ENCODE assay signal across 19 cellular contexts in genomic region chr12:22935501-22935900, GRCh38.
DNase-seq lines count a peak whose midpoint lies in the region; ATAC-seq, FAIRE-seq and TF ChIP-seq lines count a peak whose summit lies in the region.
"Had no signal": no experiment of that assay in that cellular context is flagged by ENCODE, and none has a peak within 500 bp of the region (broad histone marks: within the 10 kb centered on the region; RNA-seq: fewer than 3 reads in every experiment).

No MANE protein-coding gene starts in this region.

- no peaks in the 10 kb centered on the region for H3K36me3 ChIP-seq in A673 (ENCODE audit: insufficient read depth, low read length, poor library complexity, severe bottlenecking)
- no peaks in the 10 kb centered on the region for H3K36me3 ChIP-seq in astrocyte (ENCODE audit: insufficient read depth, low read length)
- H3K36me3 ChIP-seq: spleen had no signal

- H4K20me1 ChIP-seq in astrocyte (ENCODE audit: insufficient read depth, low read length), result no peaks in the 10 kb centered on the region

- intact Hi-C loops in A673 (cut with micrococcal nuclease; ENCODE audit: unreplicated experiment), result no loop called here

- H3K27me3 Mint-ChIP-seq in astrocyte (ENCODE audit: low read depth, unreplicated experiment), result no peaks in the 10 kb centered on the region

- peak overlapping the region; percentile 75 for H3K4me2 ChIP-seq in astrocyte (ENCODE audit: low read length)
- H3K4me2 ChIP-seq: hepatocyte had no signal

- H3K27ac Mint-ChIP-seq in astrocyte (ENCODE audit: unreplicated experiment), result no peak overlapping the region

- TF ChIP-seq CTCF in A673 (conservative IDR thresholded peaks at IDR 0.05; ENCODE audit: low read depth, low read length) (no peak), astrocyte (IDR thresholded peaks at IDR 0.05; ENCODE audit: insufficient read depth, low read depth, low read length) (no peak)

- H3K4me3 Mint-ChIP-seq in astrocyte (ENCODE audit: unreplicated experiment), result no peak overlapping the region

- H3K27ac ChIP-seq in A673 (ENCODE audit: low read depth, low read length, poor library complexity, severe bottlenecking) (no peak overlapping the region), astrocyte (ENCODE audit: low read depth, low read length) (no peak overlapping the region)
- H3K27ac ChIP-seq: hepatocyte, spleen had no signal

- no TSS peak for BruUV-seq in A673 (replicated peaks; lab: Mats Ljungman, UMichigan)

- ATAC-seq in HG03521 (IDR thresholded peaks at IDR 0.05; ENCODE audit: unreplicated experiment), result no peak
- ATAC-seq: esophagus mucosa, PC-3 had no signal

- H3K4me1 ChIP-seq in A673 (ENCODE audit: insufficient read depth, low read length, poor library complexity, severe bottlenecking) (peaks cover 17% of the 10 kb centered on the region), astrocyte (ENCODE audit: insufficient read depth, low read length) (peaks cover 4% of the 10 kb centered on the region)
- H3K4me1 ChIP-seq: spleen had no signal

- H3K9me3 ChIP-seq in A673 (ENCODE audit: low read depth, low read length, poor library complexity, severe bottlenecking) (no peaks in the 10 kb centered on the region), astrocyte (ENCODE audit: insufficient read depth, low read depth, low read length) (no peaks in the 10 kb centered on the region)

- no peaks in the 10 kb centered on the region for H3K79me2 ChIP-seq in astrocyte (ENCODE audit: insufficient read depth, low read length)
- H3K79me2 ChIP-seq: hepatocyte had no signal

- peaks cover 71% of the 10 kb centered on the region for H3K27me3 ChIP-seq in A673 (replicated peaks; ENCODE audit: insufficient read depth, low read depth, low read length, poor library complexity)
- H3K27me3 ChIP-seq in astrocyte (ENCODE audit: insufficient read depth, low read length), result no peaks in the 10 kb centered on the region
- H3K27me3 ChIP-seq: hepatocyte, spleen had no signal

- H2AFZ ChIP-seq in astrocyte (ENCODE audit: low read depth, low read length), result peak overlapping the region; percentile 51
- H2AFZ ChIP-seq: hepatocyte had no signal

- no peak for FAIRE-seq in astrocyte (lab: Jason Lieb, UNC)

- no peaks in the 10 kb centered on the region for H3K9me3 Mint-ChIP-seq in astrocyte (ENCODE audit: unreplicated experiment)

- no peaks in the 10 kb centered on the region for H3K4me1 Mint-ChIP-seq in astrocyte (ENCODE audit: low read depth, unreplicated experiment)

- POLR2A ChIA-PET in A673 (lab: Charles Lee; ENCODE audit: low non-redundant PET), result no interaction called here

- H3K4me3 ChIP-seq in A673 (ENCODE audit: low read depth, low read length, poor library complexity, severe bottlenecking) (peak overlapping the region; percentile 29), astrocyte (ENCODE audit: insufficient read depth, low read depth, low read length) (peak overlapping the region; percentile 50)
- H3K4me3 ChIP-seq: hepatocyte, spleen had no signal

- no peaks in the 10 kb centered on the region for H3K36me3 Mint-ChIP-seq in astrocyte (ENCODE audit: low read depth, unreplicated experiment)

- peak; percentile 64 for DNase-seq in A673 (ENCODE audit: low spot score)
- DNase-seq in LHCN-M2 (ENCODE audit: low read depth), result peak; percentile 47
- DNase-seq in astrocyte (ENCODE audit: low read depth), result no peak
- DNase-seq in fibroblast of peridontal ligament (ENCODE audit: extremely low read depth), result peak; percentile 67
- no peak for DNase-seq in DMS153 (lab: John Stamatoyannopoulos, UW)
- no peak for DNase-seq in A172 (ENCODE audit: low spot score)
- no peak for DNase-seq in stimulated activated CD4-positive, alpha-beta T cell treated with anti-CD3 and anti-CD28 coated beads, Interleukin-4, amount 100 ng/mL, for 1 hour
- DNase-seq: amniotic stem cell; COR-L47; GF-D8; KG1; kidney glomerular epithelial cell; NCI-H510A treated with DMSO at 0.1 percent for 48 hours; PC-3; spleen; stimulated activated naive CD4-positive, alpha-beta T cell treated with Interleukin-2 at 50 U/mL for 16 hours had no signal

- CTCF ChIA-PET in A673 (lab: Charles Lee), result no interaction called here

- H3K9ac ChIP-seq in astrocyte (ENCODE audit: low read length), result peak overlapping the region; percentile 33

Comparison
In these comparisons a context has a peak if more than half of its experiments do, and no peak if none do; other contexts are left out.
1. DNase-seq: peak in A673 (single experiment), LHCN-M2 (single experiment) and fibroblast of peridontal ligament (single experiment); none in astrocyte (single experiment), DMS153 (single experiment), A172 (single experiment) and stimulated activated CD4-positive, alpha-beta T cell treated with anti-CD3 and anti-CD28 coated beads, Interleukin-4, amount 100 ng/mL, for 1 hour (single experiment).